ENCODE assay signal across 1 cellular context in the genomic region with DNA sequence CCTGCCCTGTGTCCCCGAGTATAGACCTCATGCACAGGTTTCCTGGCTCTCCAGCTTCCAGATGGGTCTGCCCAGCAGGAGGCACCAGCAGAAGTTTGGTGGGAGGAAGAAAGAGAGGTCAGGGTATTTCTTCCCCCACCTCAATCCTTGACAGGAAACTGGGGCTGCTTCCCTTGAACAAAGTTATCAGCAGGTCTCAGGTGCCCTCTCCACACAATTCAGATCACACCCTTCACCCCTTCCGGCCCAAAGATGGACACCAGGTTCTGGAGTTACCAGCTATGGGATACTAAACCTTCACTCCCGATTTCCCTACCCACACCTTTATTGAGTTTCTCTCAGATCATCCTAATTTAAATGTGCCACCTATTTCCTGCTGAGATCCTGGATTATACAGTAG.
A peak's percentile ranks its signal among the peaks of the same experiment; 100 is the strongest.
TF ChIP-seq lines count a peak whose summit lies in the region.

No MANE protein-coding gene starts in this region.

TF ChIP-seq in GM12878, 131 proteins besides CTCF, POLR2A, EP300 and RAD21:
- no peak for TF ChIP-seq ZNF217 (IDR thresholded peaks at IDR 0.05)
- TF ChIP-seq MYB (IDR thresholded peaks at IDR 0.05; ENCODE audit: borderline replicate concordance, low read depth, low read length) = no peak
- peak; percentile 19 for TF ChIP-seq POLR2AphosphoS5 (IDR thresholded peaks at IDR 0.05; ENCODE audit: low read length)
